In genomic region chr6:92130944-92131343, GRCh38 we compare ENCODE assay signal across 29 cellular contexts.
"Had no signal": no experiment of that assay in that cellular context is flagged by ENCODE, and none has a peak within 500 bp of the region (broad histone marks: within the 10 kb centered on the region; RNA-seq: fewer than 3 reads in every experiment).

No MANE protein-coding gene starts in this region.

- DNase-seq: stimulated activated CD4-positive, alpha-beta T cell treated with anti-CD3 and anti-CD28 coated beads, Interleukin-2, amount 100 ng/mL, for 48 hours; stimulated activated CD4-positive, alpha-beta T cell treated with anti-CD3 and anti-CD28 coated beads, Interleukin-4, amount 100 ng/mL, for 1 hour; stimulated activated CD4-positive, alpha-beta T cell treated with anti-CD3 and anti-CD28 coated beads, Interleukin-4, amount 100 ng/mL, for 24 hours; stimulated activated CD4-positive, alpha-beta T cell treated with anti-CD3 and anti-CD28 coated beads, Interleukin-4, amount 100 ng/mL, for 4 hours; stimulated activated CD8-positive, alpha-beta memory T cell treated with anti-CD3 and anti-CD28 coated beads, Interleukin-4, amount 100 ng/mL, for 48 hours; stimulated activated naive B cell treated with anti-CD40 and anti-IgM and Interleukin-4, amounts not matched to agents 10 μg/mL and 1 μg/mL and 100 μg/mL, for 72 hours; stimulated activated naive CD4-positive, alpha-beta T cell; stimulated activated naive CD4-positive, alpha-beta T cell treated with Interleukin-2 at 50 U/mL for 16 hours; stimulated activated naive CD8-positive, alpha-beta T cell treated with anti-CD3 and anti-CD28 coated beads, Interleukin-15, amount 100 ng/mL, for 72 hours; stimulated activated naive CD8-positive, alpha-beta T cell treated with anti-CD3 and anti-CD28 coated beads, Interleukin-15, Interleukin-2, amounts not matched to agents 100 U/mL and 50 U/mL, for 24 hours; stomach; substantia nigra; testis; thyroid gland; tibial artery; transverse colon; trophoblast cell; upper lobe of left lung; upper lobe of right lung; uterus had no signal

- H3K36me3 ChIP-seq: stomach, suprapubic skin, thoracic aorta, thyroid gland, tibial artery, tibial nerve, transverse colon, upper lobe of left lung, upper lobe of right lung, uterus, vagina had no signal

- H3K27me3 ChIP-seq: stomach, suprapubic skin, testis, thyroid gland, tibial artery, tibial nerve, transverse colon, upper lobe of left lung, upper lobe of right lung, uterus, vagina had no signal

- H3K36me3 Mint-ChIP-seq: stimulated activated effector memory CD8-positive, alpha-beta T cell treated with anti-CD3 and anti-CD28 coated beads, Interleukin-12 subunit alpha, Interleukin-12 subunit beta, amount 100 ng/mL, for 72 hours; stimulated activated memory B cell treated with anti-CD40 and anti-IgM and Interleukin-4, amounts not matched to agents 10 μg/mL and 1 μg/mL and 100 μg/mL, for 72 hours; stimulated activated naive B cell treated with anti-CD40 and anti-IgM and Interleukin-4, amounts not matched to agents 10 μg/mL and 1 μg/mL and 100 μg/mL, for 72 hours; type B pancreatic cell had no signal

- H3K27ac ChIP-seq: stomach, suprapubic skin, testis, thoracic aorta, thyroid gland, tibial artery, tibial nerve, transverse colon, upper lobe of left lung, upper lobe of right lung, uterus, vagina had no signal

- ATAC-seq: stimulated activated effector memory CD8-positive, alpha-beta T cell treated with anti-CD3 and anti-CD28 coated beads, Interleukin-12 subunit alpha, Interleukin-12 subunit beta, amount 100 ng/mL, for 72 hours; stimulated activated memory B cell treated with anti-CD40 and anti-IgM and Interleukin-4, amounts not matched to agents 10 μg/mL and 1 μg/mL and 100 μg/mL, for 72 hours; stimulated activated naive B cell treated with anti-CD40 and anti-IgM and Interleukin-4, amounts not matched to agents 10 μg/mL and 1 μg/mL and 100 μg/mL, for 72 hours; stimulated activated naive CD8-positive, alpha-beta T cell treated with anti-CD3 and anti-CD28 coated beads, Interleukin-15, amount 100 ng/mL, for 72 hours; stimulated activated naive CD8-positive, alpha-beta T cell treated with anti-CD3 and anti-CD28 coated beads, Interleukin-15, Interleukin-2, amounts not matched to agents 100 U/mL and 50 U/mL, for 24 hours; upper lobe of right lung had no signal

- H3K4me1 Mint-ChIP-seq: stimulated activated effector memory CD8-positive, alpha-beta T cell treated with anti-CD3 and anti-CD28 coated beads, Interleukin-12 subunit alpha, Interleukin-12 subunit beta, amount 100 ng/mL, for 72 hours; stimulated activated memory B cell treated with anti-CD40 and anti-IgM and Interleukin-4, amounts not matched to agents 10 μg/mL and 1 μg/mL and 100 μg/mL, for 72 hours; stimulated activated naive B cell treated with anti-CD40 and anti-IgM and Interleukin-4, amounts not matched to agents 10 μg/mL and 1 μg/mL and 100 μg/mL, for 72 hours; stimulated activated naive CD8-positive, alpha-beta T cell treated with anti-CD3 and anti-CD28 coated beads, Interleukin-15, amount 100 ng/mL, for 72 hours had no signal

- H3K4me3 ChIP-seq: stomach, suprapubic skin, testis, thoracic aorta, thyroid gland, tibial artery, tibial nerve, transverse colon, upper lobe of left lung, upper lobe of right lung, uterus, vagina had no signal

- H3K27me3 Mint-ChIP-seq: stimulated activated memory B cell treated with anti-CD40 and anti-IgM and Interleukin-4, amounts not matched to agents 10 μg/mL and 1 μg/mL and 100 μg/mL, for 72 hours; stimulated activated naive B cell treated with anti-CD40 and anti-IgM and Interleukin-4, amounts not matched to agents 10 μg/mL and 1 μg/mL and 100 μg/mL, for 72 hours; stimulated activated naive CD8-positive, alpha-beta T cell treated with anti-CD3 and anti-CD28 coated beads, Interleukin-15, amount 100 ng/mL, for 72 hours; stimulated activated naive CD8-positive, alpha-beta T cell treated with anti-CD3 and anti-CD28 coated beads, Interleukin-15, Interleukin-2, amounts not matched to agents 100 ng/mL and 50 ng/mL, for 24 hours; type B pancreatic cell had no signal

- H3K4me3 Mint-ChIP-seq: stimulated activated effector memory CD8-positive, alpha-beta T cell treated with anti-CD3 and anti-CD28 coated beads, Interleukin-12 subunit alpha, Interleukin-12 subunit beta, amount 100 ng/mL, for 72 hours; stimulated activated memory B cell treated with anti-CD40 and anti-IgM and Interleukin-4, amounts not matched to agents 10 μg/mL and 1 μg/mL and 100 μg/mL, for 72 hours; stimulated activated naive B cell treated with anti-CD40 and anti-IgM and Interleukin-4, amounts not matched to agents 10 μg/mL and 1 μg/mL and 100 μg/mL, for 72 hours; stimulated activated naive CD8-positive, alpha-beta T cell treated with anti-CD3 and anti-CD28 coated beads, Interleukin-15, amount 100 ng/mL, for 72 hours; stimulated activated naive CD8-positive, alpha-beta T cell treated with anti-CD3 and anti-CD28 coated beads, Interleukin-15, Interleukin-2, amounts not matched to agents 100 ng/mL and 50 ng/mL, for 24 hours; type B pancreatic cell had no signal

- H3K27ac Mint-ChIP-seq: stimulated activated effector memory CD8-positive, alpha-beta T cell treated with anti-CD3 and anti-CD28 coated beads, Interleukin-12 subunit alpha, Interleukin-12 subunit beta, amount 100 ng/mL, for 72 hours; stimulated activated memory B cell treated with anti-CD40 and anti-IgM and Interleukin-4, amounts not matched to agents 10 μg/mL and 1 μg/mL and 100 μg/mL, for 72 hours; stimulated activated naive B cell treated with anti-CD40 and anti-IgM and Interleukin-4, amounts not matched to agents 10 μg/mL and 1 μg/mL and 100 μg/mL, for 72 hours; stimulated activated naive CD8-positive, alpha-beta T cell treated with anti-CD3 and anti-CD28 coated beads, Interleukin-15, amount 100 ng/mL, for 72 hours; stimulated activated naive CD8-positive, alpha-beta T cell treated with anti-CD3 and anti-CD28 coated beads, Interleukin-15, Interleukin-2, amounts not matched to agents 100 ng/mL and 50 ng/mL, for 24 hours; type B pancreatic cell had no signal

- FAIRE-seq: urothelium cell line had no signal

- H3K9me3 ChIP-seq: stomach, suprapubic skin, testis, thoracic aorta, thyroid gland, tibial artery, tibial nerve, transverse colon, upper lobe of left lung, upper lobe of right lung, uterus, vagina had no signal

- H3K4me1 ChIP-seq: stomach, suprapubic skin, testis, thyroid gland, tibial artery, tibial nerve, transverse colon, upper lobe of left lung, upper lobe of right lung, uterus, vagina had no signal
